In genomic region chrX:74111245-74111644, GRCh38 we compare ENCODE assay signal across 10 cellular contexts.
"Had no signal": no experiment of that assay in that cellular context is flagged by ENCODE, and none has a peak within 500 bp of the region (broad histone marks: within the 10 kb centered on the region; RNA-seq: fewer than 3 reads in every experiment).

No MANE protein-coding gene starts in this region.

- H2AFZ ChIP-seq: GM23248 had no signal

- DNase-seq: GM23248, GOT3, H9, HCEC 1CT, HFFc6, Kasumi-1, KBM-7 had no signal

- H3K27ac ChIP-seq: GM23248, HL-60 had no signal

- FAIRE-seq: H54, HepG2 had no signal

- ATAC-seq: HepG2 had no signal

- H3K4me3 ChIP-seq: GM23248 had no signal

- H3K9ac ChIP-seq: GM23248 had no signal
